1 cellular context compared by ENCODE assay signal in genomic region chr20:1118336-1119127, GRCh38.
A peak's percentile ranks its signal among the peaks of the same experiment; 100 is the strongest.
TF ChIP-seq lines count a peak whose summit lies in the region.

A gene with protein sequence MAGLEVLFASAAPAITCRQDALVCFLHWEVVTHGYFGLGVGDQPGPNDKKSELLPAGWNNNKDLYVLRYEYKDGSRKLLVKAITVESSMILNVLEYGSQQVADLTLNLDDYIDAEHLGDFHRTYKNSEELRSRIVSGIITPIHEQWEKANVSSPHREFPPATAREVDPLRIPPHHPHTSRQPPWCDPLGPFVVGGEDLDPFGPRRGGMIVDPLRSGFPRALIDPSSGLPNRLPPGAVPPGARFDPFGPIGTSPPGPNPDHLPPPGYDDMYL (plus strand): TSS chr20:1118602. CDS start chr20:1118774, 172 bp downstream.

TF ChIP-seq in GM23338, 12 proteins besides CTCF, POLR2A, EP300 and RAD21 (continued from another document):
- TF ChIP-seq, protein P1, sequence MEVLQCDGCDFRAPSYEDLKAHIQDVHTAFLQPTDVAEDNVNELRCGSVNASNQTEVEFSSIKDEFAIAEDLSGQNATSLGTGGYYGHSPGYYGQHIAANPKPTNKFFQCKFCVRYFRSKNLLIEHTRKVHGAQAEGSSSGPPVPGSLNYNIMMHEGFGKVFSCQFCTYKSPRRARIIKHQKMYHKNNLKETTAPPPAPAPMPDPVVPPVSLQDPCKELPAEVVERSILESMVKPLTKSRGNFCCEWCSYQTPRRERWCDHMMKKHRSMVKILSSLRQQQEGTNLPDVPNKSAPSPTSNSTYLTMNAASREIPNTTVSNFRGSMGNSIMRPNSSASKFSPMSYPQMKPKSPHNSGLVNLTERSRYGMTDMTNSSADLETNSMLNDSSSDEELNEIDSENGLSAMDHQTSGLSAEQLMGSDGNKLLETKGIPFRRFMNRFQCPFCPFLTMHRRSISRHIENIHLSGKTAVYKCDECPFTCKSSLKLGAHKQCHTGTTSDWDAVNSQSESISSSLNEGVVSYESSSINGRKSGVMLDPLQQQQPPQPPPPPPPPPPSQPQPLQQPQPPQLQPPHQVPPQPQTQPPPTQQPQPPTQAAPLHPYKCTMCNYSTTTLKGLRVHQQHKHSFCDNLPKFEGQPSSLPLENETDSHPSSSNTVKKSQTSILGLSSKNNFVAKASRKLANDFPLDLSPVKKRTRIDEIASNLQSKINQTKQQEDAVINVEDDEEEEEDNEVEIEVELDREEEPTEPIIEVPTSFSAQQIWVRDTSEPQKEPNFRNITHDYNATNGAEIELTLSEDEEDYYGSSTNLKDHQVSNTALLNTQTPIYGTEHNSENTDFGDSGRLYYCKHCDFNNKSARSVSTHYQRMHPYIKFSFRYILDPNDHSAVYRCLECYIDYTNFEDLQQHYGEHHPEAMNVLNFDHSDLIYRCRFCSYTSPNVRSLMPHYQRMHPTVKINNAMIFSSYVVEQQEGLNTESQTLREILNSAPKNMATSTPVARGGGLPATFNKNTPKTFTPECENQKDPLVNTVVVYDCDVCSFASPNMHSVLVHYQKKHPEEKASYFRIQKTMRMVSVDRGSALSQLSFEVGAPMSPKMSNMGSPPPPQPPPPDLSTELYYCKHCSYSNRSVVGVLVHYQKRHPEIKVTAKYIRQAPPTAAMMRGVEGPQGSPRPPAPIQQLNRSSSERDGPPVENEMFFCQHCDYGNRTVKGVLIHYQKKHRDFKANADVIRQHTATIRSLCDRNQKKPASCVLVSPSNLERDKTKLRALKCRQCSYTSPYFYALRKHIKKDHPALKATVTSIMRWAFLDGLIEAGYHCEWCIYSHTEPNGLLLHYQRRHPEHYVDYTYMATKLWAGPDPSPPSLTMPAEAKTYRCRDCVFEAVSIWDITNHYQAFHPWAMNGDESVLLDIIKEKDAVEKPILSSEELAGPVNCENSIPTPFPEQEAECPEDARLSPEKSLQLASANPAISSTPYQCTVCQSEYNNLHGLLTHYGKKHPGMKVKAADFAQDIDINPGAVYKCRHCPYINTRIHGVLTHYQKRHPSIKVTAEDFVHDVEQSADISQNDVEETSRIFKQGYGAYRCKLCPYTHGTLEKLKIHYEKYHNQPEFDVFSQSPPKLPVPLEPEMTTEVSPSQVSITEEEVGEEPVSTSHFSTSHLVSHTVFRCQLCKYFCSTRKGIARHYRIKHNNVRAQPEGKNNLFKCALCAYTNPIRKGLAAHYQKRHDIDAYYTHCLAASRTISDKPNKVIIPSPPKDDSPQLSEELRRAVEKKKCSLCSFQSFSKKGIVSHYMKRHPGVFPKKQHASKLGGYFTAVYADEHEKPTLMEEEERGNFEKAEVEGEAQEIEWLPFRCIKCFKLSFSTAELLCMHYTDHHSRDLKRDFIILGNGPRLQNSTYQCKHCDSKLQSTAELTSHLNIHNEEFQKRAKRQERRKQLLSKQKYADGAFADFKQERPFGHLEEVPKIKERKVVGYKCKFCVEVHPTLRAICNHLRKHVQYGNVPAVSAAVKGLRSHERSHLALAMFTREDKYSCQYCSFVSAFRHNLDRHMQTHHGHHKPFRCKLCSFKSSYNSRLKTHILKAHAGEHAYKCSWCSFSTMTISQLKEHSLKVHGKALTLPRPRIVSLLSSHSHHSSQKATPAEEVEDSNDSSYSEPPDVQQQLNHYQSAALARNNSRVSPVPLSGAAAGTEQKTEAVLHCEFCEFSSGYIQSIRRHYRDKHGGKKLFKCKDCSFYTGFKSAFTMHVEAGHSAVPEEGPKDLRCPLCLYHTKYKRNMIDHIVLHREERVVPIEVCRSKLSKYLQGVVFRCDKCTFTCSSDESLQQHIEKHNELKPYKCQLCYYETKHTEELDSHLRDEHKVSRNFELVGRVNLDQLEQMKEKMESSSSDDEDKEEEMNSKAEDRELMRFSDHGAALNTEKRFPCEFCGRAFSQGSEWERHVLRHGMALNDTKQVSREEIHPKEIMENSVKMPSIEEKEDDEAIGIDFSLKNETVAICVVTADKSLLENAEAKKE (CRISPR knock-in tag; IDR thresholded peaks at IDR 0.05) = 0 out of 2 replicates have a peak, but pooled peaks have one; percentile 4
- TF ChIP-seq EZH2 (IDR thresholded peaks at IDR 0.05; ENCODE audit: low read depth, unreplicated experiment) (no peak), REST (IDR thresholded peaks at IDR 0.05; ENCODE audit: unreplicated experiment) (no peak)
